In the genomic region with DNA sequence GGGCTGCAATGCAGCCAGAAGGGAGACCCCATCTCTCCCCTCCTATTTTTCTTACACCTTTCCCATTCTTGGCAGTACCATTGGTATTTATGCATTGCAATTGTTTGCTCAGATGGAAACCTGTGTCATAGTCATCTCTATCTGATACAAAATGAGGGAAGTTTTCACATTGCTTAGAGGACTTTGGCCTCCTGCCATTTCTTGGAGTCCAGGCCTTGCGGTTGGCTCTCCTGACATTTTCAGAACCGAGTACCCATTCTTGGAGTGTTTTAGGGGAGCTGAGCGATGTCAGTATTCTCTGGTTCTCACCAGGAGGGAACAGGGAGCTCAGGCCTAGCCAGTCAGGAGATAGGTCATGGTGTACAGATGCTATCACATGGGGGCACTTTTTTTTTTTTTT, we compare ENCODE assay signal across 1 cellular context.
TF ChIP-seq lines count a peak whose summit lies in the region.

No MANE protein-coding gene starts in this region.

TF ChIP-seq in SK-N-SH, 30 proteins besides CTCF, POLR2A, EP300 and RAD21 (continued from another document):
- TF ChIP-seq, protein P1, sequence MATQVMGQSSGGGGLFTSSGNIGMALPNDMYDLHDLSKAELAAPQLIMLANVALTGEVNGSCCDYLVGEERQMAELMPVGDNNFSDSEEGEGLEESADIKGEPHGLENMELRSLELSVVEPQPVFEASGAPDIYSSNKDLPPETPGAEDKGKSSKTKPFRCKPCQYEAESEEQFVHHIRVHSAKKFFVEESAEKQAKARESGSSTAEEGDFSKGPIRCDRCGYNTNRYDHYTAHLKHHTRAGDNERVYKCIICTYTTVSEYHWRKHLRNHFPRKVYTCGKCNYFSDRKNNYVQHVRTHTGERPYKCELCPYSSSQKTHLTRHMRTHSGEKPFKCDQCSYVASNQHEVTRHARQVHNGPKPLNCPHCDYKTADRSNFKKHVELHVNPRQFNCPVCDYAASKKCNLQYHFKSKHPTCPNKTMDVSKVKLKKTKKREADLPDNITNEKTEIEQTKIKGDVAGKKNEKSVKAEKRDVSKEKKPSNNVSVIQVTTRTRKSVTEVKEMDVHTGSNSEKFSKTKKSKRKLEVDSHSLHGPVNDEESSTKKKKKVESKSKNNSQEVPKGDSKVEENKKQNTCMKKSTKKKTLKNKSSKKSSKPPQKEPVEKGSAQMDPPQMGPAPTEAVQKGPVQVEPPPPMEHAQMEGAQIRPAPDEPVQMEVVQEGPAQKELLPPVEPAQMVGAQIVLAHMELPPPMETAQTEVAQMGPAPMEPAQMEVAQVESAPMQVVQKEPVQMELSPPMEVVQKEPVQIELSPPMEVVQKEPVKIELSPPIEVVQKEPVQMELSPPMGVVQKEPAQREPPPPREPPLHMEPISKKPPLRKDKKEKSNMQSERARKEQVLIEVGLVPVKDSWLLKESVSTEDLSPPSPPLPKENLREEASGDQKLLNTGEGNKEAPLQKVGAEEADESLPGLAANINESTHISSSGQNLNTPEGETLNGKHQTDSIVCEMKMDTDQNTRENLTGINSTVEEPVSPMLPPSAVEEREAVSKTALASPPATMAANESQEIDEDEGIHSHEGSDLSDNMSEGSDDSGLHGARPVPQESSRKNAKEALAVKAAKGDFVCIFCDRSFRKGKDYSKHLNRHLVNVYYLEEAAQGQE (IDR thresholded peaks at IDR 0.05; ENCODE audit: low read depth, low read length) = no peak
- TF ChIP-seq TAF1 (IDR thresholded peaks at IDR 0.05; ENCODE audit: borderline replicate concordance, low read depth, low read length) (no peak), FOXM1 (IDR thresholded peaks at IDR 0.05; ENCODE audit: low read depth) (no peak), MEF2A (IDR thresholded peaks at IDR 0.05; ENCODE audit: borderline replicate concordance, low read depth) (no peak), YY1 (IDR thresholded peaks at IDR 0.05; ENCODE audit: low read depth) (no peak), RCOR1 (IDR thresholded peaks at IDR 0.05; ENCODE audit: low read length) (no peak), GATA2 (CRISPR knock-in tag; IDR thresholded peaks at IDR 0.05) (no peak), CHD2 (IDR thresholded peaks at IDR 0.05; ENCODE audit: low read length, partially characterized antibody) (no peak)
- TF ChIP-seq, protein P2, sequence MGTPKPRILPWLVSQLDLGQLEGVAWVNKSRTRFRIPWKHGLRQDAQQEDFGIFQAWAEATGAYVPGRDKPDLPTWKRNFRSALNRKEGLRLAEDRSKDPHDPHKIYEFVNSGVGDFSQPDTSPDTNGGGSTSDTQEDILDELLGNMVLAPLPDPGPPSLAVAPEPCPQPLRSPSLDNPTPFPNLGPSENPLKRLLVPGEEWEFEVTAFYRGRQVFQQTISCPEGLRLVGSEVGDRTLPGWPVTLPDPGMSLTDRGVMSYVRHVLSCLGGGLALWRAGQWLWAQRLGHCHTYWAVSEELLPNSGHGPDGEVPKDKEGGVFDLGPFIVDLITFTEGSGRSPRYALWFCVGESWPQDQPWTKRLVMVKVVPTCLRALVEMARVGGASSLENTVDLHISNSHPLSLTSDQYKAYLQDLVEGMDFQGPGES (IDR thresholded peaks at IDR 0.05; ENCODE audit: low read depth, low read length) = no peak
